12 cellular contexts compared by ENCODE assay signal in genomic region chr7:6526997-6527378, GRCh38. TPM values are rescaled to one million over a fixed set of nuclear protein-coding genes. Genes with fewer than 3 reads are reported as not detected.
DNase-seq lines count a peak whose midpoint lies in the region; FAIRE-seq and TF ChIP-seq lines count a peak whose summit lies in the region.
"Had no signal": no experiment of that assay in that cellular context is flagged by ENCODE, and none has a peak within 500 bp of the region (broad histone marks: within the 10 kb centered on the region; RNA-seq: fewer than 3 reads in every experiment).

No MANE protein-coding gene starts in this region.

- no peak overlapping the region for H3K27ac ChIP-seq in ascending aorta
- no peak overlapping the region for H3K27ac ChIP-seq in keratinocyte (ENCODE audit: control insufficient read depth, insufficient read depth, low read length)
- H3K27ac ChIP-seq in stomach smooth muscle (ENCODE audit: low read length), result no peak overlapping the region
- H3K27ac ChIP-seq: VCaP had no signal

- dilution Hi-C loops in keratinocyte (cut with MboI; ENCODE audit: extremely low pct_ligation_motif_present, low sequenced_read_pairs), result no loop called here

- H3K27ac Mint-ChIP-seq in activated CD4-positive, alpha-beta T cell treated with anti-CD3 and anti-CD28 coated beads, Interleukin-2, amount 10 ng/mL, durations not matched to agents 24 days and 14 days, result no peak overlapping the region
- H3K27ac Mint-ChIP-seq: HFFc6 had no signal

- H3K9me1 ChIP-seq in keratinocyte (ENCODE audit: control insufficient read depth, extremely low read depth, insufficient read depth, low read length), result no peaks in the 10 kb centered on the region

- no peak for FAIRE-seq in keratinocyte (lab: Jason Lieb, UNC)

- WGBS in lower leg skin, 2 donors, result 34 to 40% methylated on average over 12 of the region's 12 CpGs

- H3K4me1 Mint-ChIP-seq in activated CD4-positive, alpha-beta T cell treated with anti-CD3 and anti-CD28 coated beads, Interleukin-2, amount 10 ng/mL, durations not matched to agents 24 days and 14 days, result peaks cover 8% of the 10 kb centered on the region

- peak overlapping the region; percentile 74 for H3K4me3 Mint-ChIP-seq in activated CD4-positive, alpha-beta T cell treated with anti-CD3 and anti-CD28 coated beads, Interleukin-2, amount 10 ng/mL, durations not matched to agents 24 days and 14 days
- H3K4me3 Mint-ChIP-seq: HFFc6 had no signal

- TF ChIP-seq CTCF in ascending aorta (IDR thresholded peaks at IDR 0.05) (no peak), keratinocyte (optimal IDR thresholded peaks at IDR 0.05 in 1 of 3, IDR thresholded peaks at IDR 0.05 in 1 of 3, conservative IDR thresholded peaks at IDR 0.05 in 1 of 3; ENCODE audit: extremely low read depth in 1 of 3, insufficient read depth in 2 of 3, low read length in 3 of 3) (no peak), lower leg skin (IDR thresholded peaks at IDR 0.05) (no peak)

- H3K36me3 ChIP-seq in ascending aorta (no peaks in the 10 kb centered on the region), keratinocyte (ENCODE audit: control insufficient read depth in 2 of 2, extremely low read depth in 1 of 2, insufficient read depth in 2 of 2, low read length in 2 of 2) (no peaks in the 10 kb centered on the region), stomach smooth muscle (ENCODE audit: control insufficient read depth in 2 of 2, insufficient read depth in 2 of 2, low read length in 2 of 2) (no peaks in the 10 kb centered on the region)

- no peaks in the 10 kb centered on the region for H3K9me3 Mint-ChIP-seq in activated CD4-positive, alpha-beta T cell treated with anti-CD3 and anti-CD28 coated beads, Interleukin-2, amount 10 ng/mL, durations not matched to agents 24 days and 14 days
- H3K9me3 Mint-ChIP-seq: HFFc6 had no signal

- no peak overlapping the region for H3K9ac ChIP-seq in keratinocyte (ENCODE audit: control insufficient read depth, extremely low read depth, insufficient read depth, low read length)
- H3K9ac ChIP-seq in stomach smooth muscle (ENCODE audit: low read length in 2 of 2), result no peak overlapping the region

- peak overlapping the region; percentile 68 for H2AFZ ChIP-seq in keratinocyte (ENCODE audit: control insufficient read depth, low read length)

- H3K4me1 ChIP-seq in ascending aorta (peaks cover 0 to 3% of the 10 kb centered on the region in 2 donors), keratinocyte (ENCODE audit: control insufficient read depth, extremely low read depth, insufficient read depth, low read length) (no peaks in the 10 kb centered on the region), stomach smooth muscle (ENCODE audit: control insufficient read depth, insufficient read depth, low read length) (peaks cover 7% of the 10 kb centered on the region)

- no peaks in the 10 kb centered on the region for H4K20me1 ChIP-seq in keratinocyte (ENCODE audit: control insufficient read depth, extremely low read depth, insufficient read depth, low read length)

- DNase-seq in activated CD4-positive, alpha-beta T cell treated with anti-CD3 and anti-CD28 coated beads, Interleukin-2, amount 10 ng/mL, durations not matched to agents 24 days and 14 days, result no peak
- no peak for DNase-seq in activated CD4-positive, alpha-beta T cell treated with anti-CD3 and anti-CD28 coated beads for 48 hours
- DNase-seq in ascending aorta (ENCODE audit: low spot score in 2 of 2), result no peak
- no peak for DNase-seq in keratinocyte (ENCODE audit: low read depth, low spot score)
- DNase-seq in Kasumi-1 (lab: John Stamatoyannopoulos, UW), result no peak
- DNase-seq in stimulated activated CD4-positive, alpha-beta T cell treated with anti-CD3 and anti-CD28 coated beads, Interleukin-15, amount 100 ng/mL, for 24 hours, result no peak
- DNase-seq in lower leg skin (ENCODE audit: low spot score in 2 of 2), result no peak
- DNase-seq: HFFc6, midbrain, NCI-H526 treated with DMSO at 0.1 percent for 48 hours had no signal

- no peaks in the 10 kb centered on the region for H3K79me2 ChIP-seq in keratinocyte (ENCODE audit: control insufficient read depth, insufficient read depth, low read length)

- TF ChIP-seq POLR2A in lower leg skin (IDR thresholded peaks at IDR 0.05), result no peak

- H3K27me3 Mint-ChIP-seq in activated CD4-positive, alpha-beta T cell treated with anti-CD3 and anti-CD28 coated beads, Interleukin-2, amount 10 ng/mL, durations not matched to agents 24 days and 14 days, result peaks cover 42% of the 10 kb centered on the region

- H3K4me3 ChIP-seq in ascending aorta (peak overlapping the region; percentile 47 to 59), keratinocyte (ENCODE audit: control insufficient read depth in 2 of 3, extremely low read depth in 1 of 3, insufficient read depth in 2 of 3, low read depth in 1 of 3, low read length in 3 of 3) (peak overlapping the region in 2 of 3 experiments; percentile 34 to 38), stomach smooth muscle (ENCODE audit: low read length in 2 of 2) (peak overlapping the region; percentile 27 to 62), lower leg skin (ENCODE audit: low read depth, poor library complexity, severe bottlenecking) (no peak overlapping the region)

- H3K27me3 ChIP-seq in ascending aorta, result peaks cover 8% of the 10 kb centered on the region
- peaks cover 59% of the 10 kb centered on the region for H3K27me3 ChIP-seq in keratinocyte (ENCODE audit: control insufficient read depth, extremely low read depth, insufficient read depth, low read length)
- H3K27me3 ChIP-seq in stomach smooth muscle (ENCODE audit: control insufficient read depth in 1 of 2, insufficient read depth in 2 of 2, low read length in 2 of 2), result peaks cover 24 to 34% of the 10 kb centered on the region in 2 donors

- peak overlapping the region; percentile 54 for H3K4me2 ChIP-seq in keratinocyte (ENCODE audit: control insufficient read depth, extremely low read depth, insufficient read depth, low read depth, low read length)

- H3K36me3 Mint-ChIP-seq in activated CD4-positive, alpha-beta T cell treated with anti-CD3 and anti-CD28 coated beads, Interleukin-2, amount 10 ng/mL, durations not matched to agents 24 days and 14 days (ENCODE audit: low read depth), result no peaks in the 10 kb centered on the region

- intact Hi-C loops in activated CD4-positive, alpha-beta T cell treated with anti-CD3 and anti-CD28 coated beads, Interleukin-2, amount 10 ng/mL, durations not matched to agents 24 days and 14 days (cut with micrococcal nuclease), result no loop called here
- intact Hi-C loops in ascending aorta (cut with DNase I), result no loop called here
- intact Hi-C loops in lower leg skin (cut with DNase I; ENCODE audit: low total_unique reads), result no loop called here

- H3K9me3 ChIP-seq in ascending aorta (no peaks in the 10 kb centered on the region), keratinocyte (ENCODE audit: control insufficient read depth, low read depth, low read length) (no peaks in the 10 kb centered on the region), stomach smooth muscle (ENCODE audit: control insufficient read depth in 2 of 2, low read length in 2 of 2) (no peaks in the 10 kb centered on the region)

RNA-seq across cellular contexts. Expression of gene GRID2IP, which starts 24.3 kb away (rescaled TPM):
- total RNA-seq in activated CD4-positive, alpha-beta T cell treated with anti-CD3 and anti-CD28 coated beads, Interleukin-2, amount 10 ng/mL, durations not matched to agents 24 days and 14 days, result 0.05 TPM in 1 of 2 replicates, not detected in the other
- total RNA-seq in ascending aorta (not detected), lower leg skin (1 to 10 TPM in 1 of 4 donors, under 1 TPM in 3; 0.49 to 2.2 (median 0.64) TPM)
- polyA plus RNA-seq in keratinocyte, result 0.01 to 0.04 TPM (median 0.03 TPM) in 3 replicates
- polyA plus RNA-seq in keratinocyte (2011; ENCODE audit: low read depth), result not detected
- not detected in 2 replicates for polyA plus RNA-seq in keratinocyte (2011; cell fraction: cytosol; rRNA removed)
- polyA plus RNA-seq in keratinocyte (2011; cell fraction: nucleus; rRNA removed), result 0.05 TPM in 1 of 2 replicates, not detected in the other
- polyA plus RNA-seq in keratinocyte (2012; ENCODE audit: low replicate concordance), result not detected in 2 replicates
- polyA minus RNA-seq in keratinocyte, result 0.16 TPM in 1 of 3 replicates, not detected in the others
- not detected for polyA minus RNA-seq in keratinocyte (2011; cell fraction: cytosol; rRNA and poly(A)+ RNA removed)
- polyA minus RNA-seq in keratinocyte (2011; cell fraction: nucleus; rRNA and poly(A)+ RNA removed), result not detected in 2 replicates
- total RNA-seq: HFFc6 had no signal

RNA-seq across cellular contexts. Expression of gene KDELR2, which starts 43.0 kb away (rescaled TPM):
- 64.0 and 73.8 TPM in 2 replicates for total RNA-seq in activated CD4-positive, alpha-beta T cell treated with anti-CD3 and anti-CD28 coated beads, Interleukin-2, amount 10 ng/mL, durations not matched to agents 24 days and 14 days
- 105 TPM for total RNA-seq in ascending aorta
- polyA plus RNA-seq in keratinocyte, result 89.2 to 154 TPM (median 145 TPM) in 3 replicates
- polyA plus RNA-seq in keratinocyte (2011; ENCODE audit: low read depth), result 86.1 TPM
- polyA plus RNA-seq in keratinocyte (2011; cell fraction: cytosol; rRNA removed), result 108 and 144 TPM in 2 replicates
- 74.9 and 80.3 TPM in 2 replicates for polyA plus RNA-seq in keratinocyte (2011; cell fraction: nucleus; rRNA removed)
- polyA plus RNA-seq in keratinocyte (2012; ENCODE audit: low replicate concordance), result 66.0 and 110 TPM in 2 replicates
- polyA minus RNA-seq in keratinocyte, result 101 to 126 TPM (median 103 TPM) in 3 replicates
- polyA minus RNA-seq in keratinocyte (2011; cell fraction: cytosol; rRNA and poly(A)+ RNA removed), result 73.5 TPM
- polyA minus RNA-seq in keratinocyte (2011; cell fraction: nucleus; rRNA and poly(A)+ RNA removed), result 24.8 and 38.6 TPM in 2 replicates
- total RNA-seq in lower leg skin, result 10 to 100 TPM; 44.8 to 64.3 (median 57.5) TPM

RNA-seq across cellular contexts. Expression of gene ZDHHC4, which starts 50.3 kb away (rescaled TPM):
- 26.7 and 28.3 TPM in 2 replicates for total RNA-seq in activated CD4-positive, alpha-beta T cell treated with anti-CD3 and anti-CD28 coated beads, Interleukin-2, amount 10 ng/mL, durations not matched to agents 24 days and 14 days
- 5.1 TPM for total RNA-seq in ascending aorta
- polyA plus RNA-seq in keratinocyte, result 50.7 to 66.1 TPM (median 60.6 TPM) in 3 replicates
- polyA plus RNA-seq in keratinocyte (2011; ENCODE audit: low read depth), result 6.8 TPM
- 64.5 and 69.8 TPM in 2 replicates for polyA plus RNA-seq in keratinocyte (2011; cell fraction: cytosol; rRNA removed)
- polyA plus RNA-seq in keratinocyte (2011; cell fraction: nucleus; rRNA removed), result 42.1 and 42.5 TPM in 2 replicates
- polyA plus RNA-seq in keratinocyte (2012; ENCODE audit: low replicate concordance), result 26.7 and 31.7 TPM in 2 replicates
- polyA minus RNA-seq in keratinocyte, result 66.5 to 118 TPM (median 95.0 TPM) in 3 replicates
- polyA minus RNA-seq in keratinocyte (2011; cell fraction: cytosol; rRNA and poly(A)+ RNA removed), result 44.7 TPM
- polyA minus RNA-seq in keratinocyte (2011; cell fraction: nucleus; rRNA and poly(A)+ RNA removed), result 10.3 and 20.0 TPM in 2 replicates
- total RNA-seq in lower leg skin, result 10 to 100 TPM; 18.4 to 30.7 (median 23.3) TPM
